In the genomic region with DNA sequence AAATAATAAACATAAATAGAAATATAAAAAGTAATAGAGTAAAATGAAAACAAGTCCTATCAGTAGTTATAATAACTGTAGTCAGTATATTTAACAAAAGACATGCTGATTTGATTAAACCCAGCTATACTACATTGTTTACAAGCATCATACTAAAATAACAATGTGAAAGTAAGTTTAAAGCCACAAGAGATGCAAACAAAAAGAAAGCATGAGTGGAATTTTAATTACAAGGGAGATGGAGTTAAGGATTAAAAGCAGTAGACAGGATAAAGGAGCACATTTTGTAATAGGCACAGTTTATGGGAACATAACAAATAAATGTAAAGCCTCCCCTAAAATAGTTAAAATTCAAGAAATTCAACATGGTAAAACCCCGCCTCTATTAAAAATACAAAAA, we compare ENCODE assay signal across 27 cellular contexts. TPM values are rescaled to one million over a fixed set of nuclear protein-coding genes. Genes with fewer than 3 reads are reported as not detected.
A peak's percentile ranks its signal among the peaks of the same experiment; 100 is the strongest.
DNase-seq lines count a peak whose midpoint lies in the region; ATAC-seq, FAIRE-seq and TF ChIP-seq lines count a peak whose summit lies in the region.
"Had no signal": no experiment of that assay in that cellular context is flagged by ENCODE, and none has a peak within 500 bp of the region (broad histone marks: within the 10 kb centered on the region; RNA-seq: fewer than 3 reads in every experiment).

No MANE protein-coding gene starts in this region.

- H3K27me3 ChIP-seq in astrocyte (ENCODE audit: insufficient read depth, low read length): no peaks in the 10 kb centered on the region
- H3K27me3 ChIP-seq: heart right ventricle, neutrophil, suprapubic skin, uterus had no signal

- peaks cover 1% of the 10 kb centered on the region for H3K4me1 Mint-ChIP-seq in astrocyte (ENCODE audit: low read depth, unreplicated experiment)
- H3K4me1 Mint-ChIP-seq in mesothelial cell of epicardium: peaks cover 14% of the 10 kb centered on the region
- H3K4me1 Mint-ChIP-seq: activated CD4-positive, alpha-beta T cell treated with anti-CD3 and anti-CD28 coated beads, Interleukin-2, amount 10 ng/mL, durations not matched to agents 7 days and 5 days; memory B cell had no signal

- no peak overlapping the region for H2AFZ ChIP-seq in astrocyte (ENCODE audit: low read depth, low read length)

- H4K20me1 ChIP-seq in astrocyte (ENCODE audit: insufficient read depth, low read length): peaks cover 10% of the 10 kb centered on the region

- peaks cover 8% of the 10 kb centered on the region for H3K79me2 ChIP-seq in astrocyte (ENCODE audit: insufficient read depth, low read length)

- DNase-seq in AG09319 (ENCODE audit: extremely low read depth, low read depth): peak; percentile 19
- DNase-seq in GM04503 (ENCODE audit: low read depth): peak; percentile 16
- peak; percentile 2 for DNase-seq in astrocyte (ENCODE audit: low read depth)
- DNase-seq in mesothelial cell of epicardium (ENCODE audit: low spot score in 2 of 2, unreplicated experiment in 2 of 2): no peak
- DNase-seq in NCI-H128 (lab: John Stamatoyannopoulos, UW; ENCODE audit: unreplicated experiment): no peak
- DNase-seq in T-helper 9 cell: no peak
- DNase-seq: activated CD4-positive, alpha-beta T cell treated with anti-CD3 and anti-CD28 coated beads, Interleukin-2, amount 10 ng/mL, durations not matched to agents 7 days and 5 days; activated T-cell treated with anti-CD3 and anti-CD28 coated beads, Interleukin-2, amount 50 U/mL, for 48 hours; aorta; central memory CD4-positive, alpha-beta T cell; heart right ventricle; left cardiac atrium; NCI-H1105 treated with DMSO at 0.1 percent for 48 hours; NCI-H2081; NCI-H345; NCI-H748 treated with DMSO at 0.1 percent for 48 hours; psoas muscle; uterus had no signal

- H3K4me2 ChIP-seq in astrocyte (ENCODE audit: low read length): no peak overlapping the region

- no peak overlapping the region for H3K27ac Mint-ChIP-seq in astrocyte (ENCODE audit: unreplicated experiment)
- H3K27ac Mint-ChIP-seq in mesothelial cell of epicardium: peak overlapping the region; percentile 49
- H3K27ac Mint-ChIP-seq: activated CD4-positive, alpha-beta T cell treated with anti-CD3 and anti-CD28 coated beads, Interleukin-2, amount 10 ng/mL, durations not matched to agents 7 days and 5 days; activated naive CD4-positive, alpha-beta T cell treated with anti-CD3 and anti-CD28 coated beads, Interleukin-2, amount 50 U/mL, for 24 hours had no signal

- H3K4me3 ChIP-seq in astrocyte (ENCODE audit: insufficient read depth, low read depth, low read length): no peak overlapping the region
- H3K4me3 ChIP-seq: GM12878, heart right ventricle, psoas muscle, skin epidermis, suprapubic skin, uterus had no signal

- H3K9me3 Mint-ChIP-seq in astrocyte (ENCODE audit: unreplicated experiment) (no peaks in the 10 kb centered on the region), mesothelial cell of epicardium (no peaks in the 10 kb centered on the region)
- H3K9me3 Mint-ChIP-seq: activated CD4-positive, alpha-beta T cell treated with anti-CD3 and anti-CD28 coated beads, Interleukin-2, amount 10 ng/mL, durations not matched to agents 7 days and 5 days; activated naive CD4-positive, alpha-beta T cell treated with anti-CD3 and anti-CD28 coated beads, Interleukin-2, amount 50 U/mL, for 24 hours; memory B cell had no signal

- TF ChIP-seq CTCF in AG09319 (IDR thresholded peaks at IDR 0.05; ENCODE audit: low read depth, low read length) (no peak), astrocyte (IDR thresholded peaks at IDR 0.05; ENCODE audit: insufficient read depth, low read depth, low read length) (no peak), mesothelial cell of epicardium (IDR thresholded peaks at IDR 0.05; ENCODE audit: unreplicated experiment) (no peak)

- no peak overlapping the region for H3K9ac ChIP-seq in astrocyte (ENCODE audit: low read length)

- no peak for FAIRE-seq in astrocyte (lab: Jason Lieb, UNC)
- FAIRE-seq: GM12878 had no signal

- peaks cover 22% of the 10 kb centered on the region for H3K36me3 ChIP-seq in astrocyte (ENCODE audit: insufficient read depth, low read length)
- H3K36me3 ChIP-seq: uterus had no signal

- H3K9me3 ChIP-seq in astrocyte (ENCODE audit: insufficient read depth, low read depth, low read length): no peaks in the 10 kb centered on the region
- H3K9me3 ChIP-seq: heart right ventricle, neutrophil, psoas muscle, suprapubic skin, uterus had no signal

- ATAC-seq in GM19328 (IDR thresholded peaks at IDR 0.05; ENCODE audit: unreplicated experiment): no peak
- ATAC-seq in GM18867 (IDR thresholded peaks at IDR 0.05; ENCODE audit: unreplicated experiment): no peak
- ATAC-seq: GM12878, heart right ventricle, left cardiac atrium, psoas muscle had no signal

- no peak overlapping the region for H3K27ac ChIP-seq in astrocyte (ENCODE audit: low read depth, low read length)
- H3K27ac ChIP-seq: neutrophil, psoas muscle, skin epidermis, suprapubic skin, uterus, VCaP had no signal

- H3K4me1 ChIP-seq in astrocyte (ENCODE audit: insufficient read depth, low read length): no peaks in the 10 kb centered on the region
- H3K4me1 ChIP-seq: psoas muscle, suprapubic skin, uterus had no signal

- H3K4me3 Mint-ChIP-seq in astrocyte (ENCODE audit: unreplicated experiment) (no peak overlapping the region), mesothelial cell of epicardium (no peak overlapping the region)
- H3K4me3 Mint-ChIP-seq: activated CD4-positive, alpha-beta T cell treated with anti-CD3 and anti-CD28 coated beads, Interleukin-2, amount 10 ng/mL, durations not matched to agents 7 days and 5 days; activated naive CD4-positive, alpha-beta T cell treated with anti-CD3 and anti-CD28 coated beads, Interleukin-2, amount 50 U/mL, for 24 hours; memory B cell had no signal

- H3K27me3 Mint-ChIP-seq in astrocyte (ENCODE audit: low read depth, unreplicated experiment) (no peaks in the 10 kb centered on the region), mesothelial cell of epicardium (ENCODE audit: low read depth) (no peaks in the 10 kb centered on the region)
- H3K27me3 Mint-ChIP-seq: activated CD4-positive, alpha-beta T cell treated with anti-CD3 and anti-CD28 coated beads, Interleukin-2, amount 10 ng/mL, durations not matched to agents 7 days and 5 days; activated naive CD4-positive, alpha-beta T cell treated with anti-CD3 and anti-CD28 coated beads, Interleukin-2, amount 50 U/mL, for 24 hours; memory B cell had no signal

- H3K36me3 Mint-ChIP-seq in astrocyte (ENCODE audit: low read depth, unreplicated experiment): peaks cover 7% of the 10 kb centered on the region
- H3K36me3 Mint-ChIP-seq in mesothelial cell of epicardium: peaks cover 18% of the 10 kb centered on the region

RNA-seq across cellular contexts. Expression of gene SENP6, which starts 41.5 kb away (rescaled TPM):
- total RNA-seq in astrocyte (100 and 101 TPM in 2 replicates), mesothelial cell of epicardium (150 to 159 TPM (median 157 TPM) in 3 replicates)

Comparison
In these comparisons a context has a peak if more than half of its experiments do, and no peak if none do; other contexts are left out.
1. DNase-seq: peak in AG09319 (single experiment), GM04503 (single experiment) and astrocyte (single experiment); none in mesothelial cell of epicardium (0 of 2), NCI-H128 (single experiment) and T-helper 9 cell (single experiment).